20 cellular contexts compared by ENCODE assay signal in genomic region chr9:88426651-88427050, GRCh38. TPM values are rescaled to one million over a fixed set of nuclear protein-coding genes. Genes with fewer than 3 reads are reported as not detected.
DNase-seq lines count a peak whose midpoint lies in the region; ATAC-seq and TF ChIP-seq lines count a peak whose summit lies in the region.
"Had no signal": no experiment of that assay in that cellular context is flagged by ENCODE, and none has a peak within 500 bp of the region (broad histone marks: within the 10 kb centered on the region; RNA-seq: fewer than 3 reads in every experiment).

No MANE protein-coding gene starts in this region.

- H3K27me3 ChIP-seq in A673 (replicated peaks; ENCODE audit: insufficient read depth, low read depth, low read length, poor library complexity) (no peaks in the 10 kb centered on the region), GM23338 (ENCODE audit: insufficient read depth) (no peaks in the 10 kb centered on the region)

- H3K36me3 ChIP-seq in A673 (ENCODE audit: insufficient read depth, low read length, poor library complexity, severe bottlenecking) (peaks cover 34% of the 10 kb centered on the region), GM23338 (ENCODE audit: insufficient read depth) (0 out of 2 replicates have a peak, but pooled peaks cover 4% of the 10 kb centered on the region)

- no peak overlapping the region for H3K4me2 ChIP-seq in GM23338
- H3K4me2 ChIP-seq: A549 had no signal

- H3K27me3 Mint-ChIP-seq in GM23338 (ENCODE audit: insufficient read depth, low read depth, poor library complexity) (peaks cover 3% of the 10 kb centered on the region), progenitor cell of endocrine pancreas (no peaks in the 10 kb centered on the region), natural killer cell (ENCODE audit: low read depth in 2 of 2) (no peaks in the 10 kb centered on the region)
- H3K27me3 Mint-ChIP-seq: CD4-positive, alpha-beta memory T cell had no signal

- intact Hi-C loops in A673 (cut with micrococcal nuclease; ENCODE audit: unreplicated experiment): no loop called here
- intact Hi-C loops in natural killer cell (cut with micrococcal nuclease): no loop called here

- H3K9me3 ChIP-seq in A673 (ENCODE audit: low read depth, low read length, poor library complexity, severe bottlenecking): no peaks in the 10 kb centered on the region
- H3K9me3 ChIP-seq: A549, Caco-2, HAP-1 had no signal

- peaks cover 100% of the 10 kb centered on the region for H3K79me2 ChIP-seq in GM23338 (replicated peaks; ENCODE audit: insufficient read depth)

- H3K27ac ChIP-seq in A673 (ENCODE audit: low read depth, low read length, poor library complexity, severe bottlenecking): no peak overlapping the region
- 0 out of 2 replicates have a peak overlapping the region, but pooled peaks have one; percentile 29 for H3K27ac ChIP-seq in GM23338 (ENCODE audit: low read depth)

- H3F3A ChIP-seq in GM23338 (replicated peaks; ENCODE audit: low read depth): no peaks in the 10 kb centered on the region

- BruUV-seq in A673 (replicated peaks; lab: Mats Ljungman, UMichigan): no TSS peak

- POLR2A ChIA-PET in A673 (lab: Charles Lee; ENCODE audit: low non-redundant PET): no interaction called here

- no peaks in the 10 kb centered on the region for H3K9me2 ChIP-seq in GM23338 (ENCODE audit: insufficient read depth)

- peaks cover 3% of the 10 kb centered on the region; the same call in 2 of the 3 replicates for H3K9me3 Mint-ChIP-seq in GM23338
- no peaks in the 10 kb centered on the region for H3K9me3 Mint-ChIP-seq in progenitor cell of endocrine pancreas (ENCODE audit: low read depth)
- no peaks in the 10 kb centered on the region for H3K9me3 Mint-ChIP-seq in natural killer cell

- TF ChIP-seq CTCF in A673 (conservative IDR thresholded peaks at IDR 0.05; ENCODE audit: low read depth, low read length) (no peak), GM23338 (conservative IDR thresholded peaks at IDR 0.05; ENCODE audit: low read depth in 2 of 2) (no peak), fibroblast of villous mesenchyme (IDR thresholded peaks at IDR 0.05; ENCODE audit: insufficient read depth, low read depth, low read length) (no peak), progenitor cell of endocrine pancreas (IDR thresholded peaks at IDR 0.05; ENCODE audit: unreplicated experiment) (no peak), natural killer cell (IDR thresholded peaks at IDR 0.05) (no peak)

- ATAC-seq in GM23338 (no peak), GM19452 (IDR thresholded peaks at IDR 0.05; ENCODE audit: unreplicated experiment) (no peak), natural killer cell (no peak)
- ATAC-seq: GM12878 had no signal

- H3K4me1 Mint-ChIP-seq in GM23338 (peaks cover 22% of the 10 kb centered on the region), progenitor cell of endocrine pancreas (ENCODE audit: low read depth) (peaks cover 3% of the 10 kb centered on the region), natural killer cell (peaks cover 6 to 19% of the 10 kb centered on the region in 2 donors)

- H3K4me3 ChIP-seq in A673 (ENCODE audit: low read depth, low read length, poor library complexity, severe bottlenecking) (no peak overlapping the region), GM23338 (no peak overlapping the region), fibroblast of villous mesenchyme (ENCODE audit: low read depth, low read length) (no peak overlapping the region)
- H3K4me3 ChIP-seq: A549, GM12878, HAP-1 had no signal

- H4K20me1 ChIP-seq in GM23338 (replicated peaks; ENCODE audit: insufficient read depth): peaks cover 42% of the 10 kb centered on the region

- H3K4me1 ChIP-seq in A673 (ENCODE audit: insufficient read depth, low read length, poor library complexity, severe bottlenecking): peaks cover 35% of the 10 kb centered on the region
- peaks cover 39% of the 10 kb centered on the region for H3K4me1 ChIP-seq in GM23338 (ENCODE audit: insufficient read depth)
- H3K4me1 ChIP-seq: Caco-2 had no signal

- CTCF ChIA-PET in A673 (lab: Charles Lee): no interaction called here

- H3K27ac Mint-ChIP-seq in GM23338: no peak overlapping the region
- H3K27ac Mint-ChIP-seq in progenitor cell of endocrine pancreas: peak overlapping the region; percentile 71
- H3K27ac Mint-ChIP-seq in natural killer cell: no peak overlapping the region
- H3K27ac Mint-ChIP-seq: CD4-positive, alpha-beta memory T cell; HFFc6 had no signal

- H3K4me3 Mint-ChIP-seq in GM23338 (no peak overlapping the region), progenitor cell of endocrine pancreas (ENCODE audit: low read depth) (no peak overlapping the region), natural killer cell (no peak overlapping the region)
- H3K4me3 Mint-ChIP-seq: CD4-positive, alpha-beta memory T cell; HFFc6 had no signal

- peak; percentile 32 for DNase-seq in A673 (ENCODE audit: low spot score)
- DNase-seq in GM23338 (ENCODE audit: low spot score): no peak
- DNase-seq in fibroblast of villous mesenchyme (ENCODE audit: low read depth): peak; percentile 71
- no peak for DNase-seq in progenitor cell of endocrine pancreas (ENCODE audit: low spot score, unreplicated experiment)
- DNase-seq in HK-2 (ENCODE audit: unreplicated experiment): no peak
- DNase-seq in natural killer cell: no peak
- DNase-seq in COLO829 (ENCODE audit: low spot score): no peak
- DNase-seq: 8988T; C1 segment of cervical spinal cord; Caco-2; CD4-positive, alpha-beta memory T cell; DMS153; DND-41; GDM1; GOT3; HFFc6 had no signal

- H3K36me3 Mint-ChIP-seq in GM23338 (ENCODE audit: low read depth): peaks cover 39% of the 10 kb centered on the region
- peaks cover 19% of the 10 kb centered on the region for H3K36me3 Mint-ChIP-seq in progenitor cell of endocrine pancreas (ENCODE audit: insufficient read depth)
- no peaks in the 10 kb centered on the region for H3K36me3 Mint-ChIP-seq in natural killer cell

- H2AFZ ChIP-seq in GM23338: no peak overlapping the region

TF ChIP-seq in GM23338, 12 proteins besides CTCF, POLR2A, EP300 and RAD21 (continues in another document):
- TF ChIP-seq POLR2AphosphoS5 (IDR thresholded peaks at IDR 0.05; ENCODE audit: low read depth) (no peak), ZNF114 (CRISPR knock-in tag; IDR thresholded peaks at IDR 0.05) (no peak), ZNF331 (CRISPR knock-in tag; IDR thresholded peaks at IDR 0.05; ENCODE audit: low read depth) (no peak), JUNB (IDR thresholded peaks at IDR 0.05; ENCODE audit: unreplicated experiment) (no peak), STAT1 (IDR thresholded peaks at IDR 0.05; ENCODE audit: unreplicated experiment) (no peak), CREB1 (CRISPR knock-in tag; IDR thresholded peaks at IDR 0.05; ENCODE audit: low read depth) (no peak), NANOG (IDR thresholded peaks at IDR 0.05; ENCODE audit: borderline replicate concordance) (no peak), REST (IDR thresholded peaks at IDR 0.05; ENCODE audit: unreplicated experiment) (no peak), ETS1 (IDR thresholded peaks at IDR 0.05) (no peak), EZH2phosphoT487 (IDR thresholded peaks at IDR 0.05; ENCODE audit: unreplicated experiment) (no peak), EZH2 (IDR thresholded peaks at IDR 0.05; ENCODE audit: low read depth, unreplicated experiment) (no peak)

RNA-seq across cellular contexts. Expression of gene SPIN1, which starts 38.4 kb away (rescaled TPM):
- total RNA-seq in A673 (2021): 157 and 164 TPM in 2 replicates
- 144 and 158 TPM in 2 replicates for total RNA-seq in GM23338 (2014; rRNA removed; shearing (Covaris generic))
- polyA plus RNA-seq in GM23338 (2016; fragmentation: Nextera tagmentation; extraction: Ambion mirVana): 48.6 and 49.0 TPM in 2 replicates
- 130 and 165 TPM in 2 replicates for total RNA-seq in fibroblast of villous mesenchyme
- total RNA-seq in progenitor cell of endocrine pancreas: 151 and 154 TPM in 2 replicates
- total RNA-seq in natural killer cell: 10 to 100 TPM; 30.3 to 46.1 (median 39.3) TPM

Comparison
In these comparisons a context has a peak if more than half of its experiments do, and no peak if none do; other contexts are left out.
1. DNase-seq: peak in A673 (single experiment) and fibroblast of villous mesenchyme (single experiment); none in GM23338 (single experiment), progenitor cell of endocrine pancreas (single experiment), HK-2 (single experiment), natural killer cell (single experiment) and COLO829 (single experiment).